21 cellular contexts compared by ENCODE assay signal in the genomic region with DNA sequence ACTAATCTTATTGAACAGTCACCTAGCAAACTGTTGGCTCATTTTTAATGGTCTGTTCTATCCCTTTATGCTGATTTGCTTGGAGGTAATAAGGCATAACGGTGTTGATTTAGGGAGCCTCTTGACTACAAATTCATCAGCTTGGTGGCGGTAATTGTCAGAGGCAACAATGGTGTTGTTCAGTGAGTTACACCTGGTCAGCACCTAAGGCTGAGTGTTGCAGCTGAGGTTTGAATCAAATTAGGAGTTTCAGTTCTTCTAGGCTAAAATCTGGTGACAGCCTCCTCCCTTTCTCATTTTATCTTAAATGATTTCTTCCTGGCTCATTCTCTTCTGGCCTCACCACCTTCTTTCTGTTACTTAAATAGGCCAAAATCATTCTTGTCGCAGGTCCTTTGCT. TPM values are rescaled to one million over a fixed set of nuclear protein-coding genes. Genes with fewer than 3 reads are reported as not detected.
DNase-seq lines count a peak whose midpoint lies in the region; ATAC-seq and TF ChIP-seq lines count a peak whose summit lies in the region.
"Had no signal": no experiment of that assay in that cellular context is flagged by ENCODE, and none has a peak within 500 bp of the region (broad histone marks: within the 10 kb centered on the region; RNA-seq: fewer than 3 reads in every experiment).

No MANE protein-coding gene starts in this region.

- H3K27ac ChIP-seq in substantia nigra (ENCODE audit: low read depth, low read length, poor library complexity, severe bottlenecking) (no peak overlapping the region), heart right ventricle (no peak overlapping the region)
- H3K27ac ChIP-seq: 22Rv1, ascending aorta, thoracic aorta had no signal

- H3K4me3 ChIP-seq in heart right ventricle, result no peak overlapping the region
- H3K4me3 ChIP-seq: ascending aorta, thoracic aorta had no signal

- 75 to 76% methylated on average over 3 of the region's 3 CpGs for WGBS in heart right ventricle, 2 donors

- peaks cover 0 to 34% (median 0%) of the 10 kb centered on the region in 7 donors for H3K27me3 ChIP-seq in heart right ventricle
- H3K27me3 ChIP-seq: ascending aorta had no signal

- ATAC-seq in heart right ventricle, result no peak
- ATAC-seq in HG02678 (IDR thresholded peaks at IDR 0.05; ENCODE audit: unreplicated experiment), result no peak
- ATAC-seq: effector memory CD8-positive, alpha-beta T cell; stimulated activated effector memory CD8-positive, alpha-beta T cell treated with anti-CD3 and anti-CD28 coated beads, Interleukin-12 subunit alpha, Interleukin-12 subunit beta, amount 100 ng/mL, for 72 hours had no signal

- no peaks in the 10 kb centered on the region for H3K9me3 ChIP-seq in heart right ventricle
- H3K9me3 ChIP-seq: ascending aorta, thoracic aorta had no signal

- DNase-seq in NCI-H2196 (lab: John Stamatoyannopoulos, UW; ENCODE audit: unreplicated experiment) (peak; percentile 25), NCI-H2196 treated with DMSO at 0.1 percent for 48 hours (lab: John Stamatoyannopoulos, UW; ENCODE audit: unreplicated experiment) (no peak), NCI-H1436 (lab: John Stamatoyannopoulos, UW) (peak; percentile 84), NCI-H510A (lab: John Stamatoyannopoulos, UW) (peak; percentile 52), SKM-1 treated with dmso at 0.1 percent for 144 hours (lab: John Stamatoyannopoulos, UW; ENCODE audit: unreplicated experiment) (no peak), substantia nigra (lab: John Stamatoyannopoulos, UW) (no peak), heart right ventricle (no peak)
- DNase-seq: activated CD4-positive, alpha-beta T cell treated with anti-CD3 and anti-CD28 coated beads, Interleukin-2, amount 50 U/mL, for 1 hour; activated naive CD4-positive, alpha-beta T cell treated with Interleukin-2 at 50 U/mL for 16 hours; activated T-cell treated with anti-CD3 and anti-CD28 coated beads for 4 hours; effector memory CD8-positive, alpha-beta T cell; GDM1; NCI-H1048; RPMI8226 had no signal

- no peaks in the 10 kb centered on the region for H3K36me3 ChIP-seq in heart right ventricle
- H3K36me3 ChIP-seq: ascending aorta, thoracic aorta had no signal

- H3K4me1 ChIP-seq in heart right ventricle, result no peaks in the 10 kb centered on the region
- H3K4me1 ChIP-seq: ascending aorta had no signal

- no peak for TF ChIP-seq CTCF in heart right ventricle (IDR thresholded peaks at IDR 0.05)

- intact Hi-C loops in heart right ventricle (cut with DNase I), result no loop called here

RNA-seq across cellular contexts. Expression of gene SP8, which starts 42.3 kb away (rescaled TPM):
- total RNA-seq in heart right ventricle, result not detected
- not detected for polyA plus RNA-seq in heart right ventricle
- total RNA-seq: ascending aorta, mesothelial cell of epicardium, thoracic aorta had no signal
- polyA plus RNA-seq: BJ had no signal

Comparison
In these comparisons a context has a peak if more than half of its experiments do, and no peak if none do; other contexts are left out.
1. DNase-seq: peak in NCI-H2196 (single experiment), NCI-H1436 (single experiment) and NCI-H510A (single experiment); none in NCI-H2196 treated with DMSO at 0.1 percent for 48 hours (single experiment), SKM-1 treated with dmso at 0.1 percent for 144 hours (single experiment), substantia nigra (0 of 49) and heart right ventricle (0 of 2).